ENCODE assay signal across 7 cellular contexts in genomic region chr17:41786227-41787020, GRCh38. TPM values are rescaled to one million over a fixed set of nuclear protein-coding genes. Genes with fewer than 3 reads are reported as not detected.
DNase-seq lines count a peak whose midpoint lies in the region; ATAC-seq lines count a peak whose summit lies in the region.

Gene JUP, minus strand, starts transcription at chr17:41786711. Its CDS starts 14,857 bp downstream, at chr17:41771854.

- DNase-seq in NCI-H524 treated with DMSO at 0.1 percent for 48 hours (lab: John Stamatoyannopoulos, UW) (peak; percentile 86), dedifferentiated amniotic fluid mesenchymal stem cell (ENCODE audit: extremely low spot score) (peak; percentile 91), left colon (peak; percentile 99 to 100)
- DNase-seq in activated CD4-positive, alpha-beta T cell treated with anti-CD3 and anti-CD28 coated beads, Interleukin-2, amount 50 U/mL, for 24 hours (ENCODE audit: low read depth in 1 of 2, low spot score in 1 of 2) = peak; percentile 72 to 81
- DNase-seq in stimulated activated CD4-positive, alpha-beta T cell treated with anti-CD3 and anti-CD28 coated beads, Interleukin-1b, Interleukin-23, amount 100 ng/mL, for 4 hours (ENCODE audit: low read depth in 2 of 2) = peak; percentile 76 to 81

- ATAC-seq in GM18519 (IDR thresholded peaks at IDR 0.05; ENCODE audit: low FRiP score, unreplicated experiment) = peak; percentile 76
- peak; percentile 86 for ATAC-seq in HG03432 (IDR thresholded peaks at IDR 0.05; ENCODE audit: unreplicated experiment)
- peak; percentile 82 for ATAC-seq in left colon

- intact Hi-C loops in left colon (cut with DNase I, micrococcal nuclease) = no loop called here

RNA-seq across cellular contexts. Expression of gene JUP, which starts in this region (rescaled TPM):
- total RNA-seq in left colon = 100 to 1,000 TPM; 343 to 345 TPM

Comparison
In these comparisons a context has a peak if more than half of its experiments do, and no peak if none do; other contexts are left out.
1. Peak in every context shown above with its lines: DNase-seq and ATAC-seq.